Comparison of ENCODE assay signal across 19 cellular contexts in the genomic region with DNA sequence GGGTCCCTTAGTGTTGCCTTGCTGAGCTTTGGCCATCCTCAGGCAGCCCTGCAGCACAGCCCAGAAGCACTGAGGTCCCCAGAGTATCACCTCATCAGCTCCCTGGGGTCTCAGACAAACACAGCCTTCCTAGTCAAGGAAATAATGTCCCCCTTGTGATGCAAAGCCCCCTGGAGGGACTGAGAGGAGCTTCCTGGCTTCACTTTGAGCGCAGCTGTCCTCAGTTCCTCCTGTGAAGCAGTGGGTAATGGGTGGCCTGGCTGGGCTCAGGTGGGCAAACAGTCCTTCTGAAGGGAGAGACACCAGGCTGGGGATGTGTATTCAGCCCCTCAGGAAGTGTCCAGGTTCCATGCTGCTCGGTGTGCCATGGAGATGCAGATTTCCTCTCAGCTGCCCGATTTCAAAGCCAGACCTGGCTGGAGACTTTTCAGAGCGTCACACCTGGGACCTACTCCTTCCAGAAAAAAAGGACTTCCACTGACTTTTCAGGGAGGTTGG.
DNase-seq lines count a peak whose midpoint lies in the region; ATAC-seq and TF ChIP-seq lines count a peak whose summit lies in the region.
"Had no signal": no experiment of that assay in that cellular context is flagged by ENCODE, and none has a peak within 500 bp of the region (broad histone marks: within the 10 kb centered on the region; RNA-seq: fewer than 3 reads in every experiment).

No MANE protein-coding gene starts in this region.

- no peak overlapping the region for H3K4me3 Mint-ChIP-seq in endothelial cell (ENCODE audit: unreplicated experiment)
- H3K4me3 Mint-ChIP-seq: CD4-positive, CD25-positive, alpha-beta regulatory T cell; T-cell had no signal

- peak overlapping the region in 2 of 11 experiments; percentile 12 to 18; a peak in 1 of 22 replicates for H3K9ac ChIP-seq in BLaER1 treated with 17β-estradiol and CSF1 and Interleukin-3, amounts not matched to agents 10 nM and 100 nM
- no peak overlapping the region for H3K9ac ChIP-seq in NT2/D1 (ENCODE audit: insufficient read length, low read depth)
- H3K9ac ChIP-seq: SK-N-SH had no signal

- no peaks in the 10 kb centered on the region for H3K27me3 Mint-ChIP-seq in endothelial cell (ENCODE audit: unreplicated experiment)
- H3K27me3 Mint-ChIP-seq: CD4-positive, CD25-positive, alpha-beta regulatory T cell had no signal

- H3K27me3 ChIP-seq in BLaER1 treated with 17β-estradiol and CSF1 and Interleukin-3, amounts not matched to agents 10 nM and 100 nM, result no peaks in the 10 kb centered on the region
- H3K27me3 ChIP-seq in NT2/D1 (ENCODE audit: insufficient read depth, insufficient read length), result no peaks in the 10 kb centered on the region
- no peaks in the 10 kb centered on the region for H3K27me3 ChIP-seq in iPS DF 6.9 (ENCODE audit: control insufficient read depth, insufficient read depth, low read length)

- H3K4me1 Mint-ChIP-seq in endothelial cell (ENCODE audit: unreplicated experiment), result no peaks in the 10 kb centered on the region
- H3K4me1 Mint-ChIP-seq: CD4-positive, CD25-positive, alpha-beta regulatory T cell; T-cell had no signal

- H3K4me2 ChIP-seq in BLaER1 treated with 17β-estradiol and CSF1 and Interleukin-3, amounts not matched to agents 10 nM and 100 nM, result peak overlapping the region in 9 of 11 experiments; percentile 16 to 89 (median 71); a peak in 17 of 22 replicates
- H3K4me2 ChIP-seq: SK-N-SH had no signal

- no peak for ATAC-seq in HG02981 (IDR thresholded peaks at IDR 0.05; ENCODE audit: unreplicated experiment)
- ATAC-seq: Panc1, Right ventricle myocardium inferior, T-cell had no signal

- 0 out of 22 replicates have a peak, but pooled peaks cover 0 to 5% (median 0%) of the 10 kb centered on the region in 11 experiments for H4K20me1 ChIP-seq in BLaER1 treated with 17β-estradiol and CSF1 and Interleukin-3, amounts not matched to agents 10 nM and 100 nM

- TF ChIP-seq CTCF in HEK293 (tag by site-specific recombination; IDR thresholded peaks at IDR 0.05) (no peak), endothelial cell (IDR thresholded peaks at IDR 0.05; ENCODE audit: unreplicated experiment) (no peak)

- H3K27ac Mint-ChIP-seq in endothelial cell (ENCODE audit: unreplicated experiment), result no peak overlapping the region
- H3K27ac Mint-ChIP-seq: CD4-positive, CD25-positive, alpha-beta regulatory T cell; T-cell had no signal

- no CpG with 5 or more reads among the region's 4 CpGs for WGBS in iPS DF 6.9 (ENCODE audit: insufficient coverage, insufficient read length)

- CTCF ChIA-PET in HEK293 (lab: Yijun Ruan, JAX), result no interaction called here

- no peaks in the 10 kb centered on the region for H3K9me3 Mint-ChIP-seq in endothelial cell (ENCODE audit: unreplicated experiment)

- peaks cover 7 to 27% (median 14%) of the 10 kb centered on the region in 11 experiments; a peak in 21 of 22 replicates for H3K9me3 ChIP-seq in BLaER1 treated with 17β-estradiol and CSF1 and Interleukin-3, amounts not matched to agents 10 nM and 100 nM (replicated peaks in 1 of 11)
- H3K9me3 ChIP-seq in HEK293 (ENCODE audit: control insufficient read depth, insufficient read depth, low read depth, low read length) (no peaks in the 10 kb centered on the region), NT2/D1 (ENCODE audit: insufficient read depth, low read length) (peaks cover 6% of the 10 kb centered on the region; the same call in 1 of the 2 replicates), iPS DF 6.9 (ENCODE audit: control insufficient read depth, insufficient read depth, low read length) (peaks cover 1% of the 10 kb centered on the region; the same call in 1 of the 2 replicates)
- H3K9me3 ChIP-seq: Caco-2, SK-N-SH had no signal

- H3K36me3 ChIP-seq in BLaER1 treated with 17β-estradiol and CSF1 and Interleukin-3, amounts not matched to agents 10 nM and 100 nM, result peaks cover 11 to 31% (median 25%) of the 10 kb centered on the region in 11 experiments; a peak in 21 of 22 replicates
- no peaks in the 10 kb centered on the region for H3K36me3 ChIP-seq in HEK293 (ENCODE audit: control insufficient read depth in 2 of 2, insufficient read depth in 1 of 2, low read length in 2 of 2)
- H3K36me3 ChIP-seq in NT2/D1 (ENCODE audit: insufficient read depth, insufficient read length, low read length), result no peaks in the 10 kb centered on the region
- no peaks in the 10 kb centered on the region for H3K36me3 ChIP-seq in iPS DF 6.9 (ENCODE audit: control insufficient read depth, insufficient read depth, low read length)

- peaks cover 0 to 38% (median 23%) of the 10 kb centered on the region in 10 experiments; a peak in 15 of 20 replicates for H3K4me1 ChIP-seq in BLaER1 treated with 17β-estradiol and CSF1 and Interleukin-3, amounts not matched to agents 10 nM and 100 nM
- H3K4me1 ChIP-seq in HEK293 (ENCODE audit: control insufficient read depth, insufficient read depth, low read length) (no peaks in the 10 kb centered on the region), NT2/D1 (ENCODE audit: insufficient read depth, insufficient read length) (peaks cover 3% of the 10 kb centered on the region), iPS DF 6.9 (ENCODE audit: control insufficient read depth, insufficient read depth, low read length) (peaks cover 3% of the 10 kb centered on the region; the same call in 1 of the 2 replicates)
- H3K4me1 ChIP-seq: Caco-2 had no signal

- H3K36me3 Mint-ChIP-seq in endothelial cell (ENCODE audit: low read depth, unreplicated experiment), result peaks cover 10% of the 10 kb centered on the region
- H3K36me3 Mint-ChIP-seq: CD4-positive, CD25-positive, alpha-beta regulatory T cell; T-cell had no signal

- DNase-seq in NT2/D1 (ENCODE audit: low read depth, low spot score), result peak; percentile 5
- peak; percentile 83 for DNase-seq in iPS DF 6.9 (ENCODE audit: low read depth, low spot score)
- no peak for DNase-seq in MV-4-11 (lab: John Stamatoyannopoulos, UW)
- no peak for DNase-seq in endothelial cell (ENCODE audit: low spot score)
- DNase-seq in UCSD-AML1 (lab: John Stamatoyannopoulos, UW; ENCODE audit: unreplicated experiment), result no peak
- DNase-seq: Caco-2; CD4-positive, CD25-positive, alpha-beta regulatory T cell; DMS153; NCI-H1092 treated with DMSO at 0.1 percent for 48 hours; NCI-H2029; NCI-H2171; NCI-H774; SK-N-SH; T-cell had no signal

- POLR2A ChIA-PET in HEK293 (lab: Yijun Ruan, JAX), result no interaction called here

- peak overlapping the region in 4 of 11 experiments; percentile 19 to 29 (median 24); a peak in 4 of 22 replicates for H3K27ac ChIP-seq in BLaER1 treated with 17β-estradiol and CSF1 and Interleukin-3, amounts not matched to agents 10 nM and 100 nM
- no peak overlapping the region for H3K27ac ChIP-seq in HEK293 (ENCODE audit: extremely low read depth, low read depth, low read length)
- H3K27ac ChIP-seq in iPS DF 6.9 (ENCODE audit: low read length), result no peak overlapping the region

- peak overlapping the region in 1 of 10 experiments; percentile 26; a peak in 1 of 20 replicates for H3K4me3 ChIP-seq in BLaER1 treated with 17β-estradiol and CSF1 and Interleukin-3, amounts not matched to agents 10 nM and 100 nM
- H3K4me3 ChIP-seq in HEK293 (ENCODE audit: low read depth, low read length), result no peak overlapping the region
- no peak overlapping the region for H3K4me3 ChIP-seq in NT2/D1 (ENCODE audit: insufficient read length, low read depth)
- no peak overlapping the region for H3K4me3 ChIP-seq in iPS DF 6.9 (ENCODE audit: low read length)

TF ChIP-seq in HEK293, 187 proteins besides CTCF, POLR2A, EP300 and RAD21:
- TF ChIP-seq ZIC2 (tag by site-specific recombination; IDR thresholded peaks at IDR 0.05) (peak; percentile 36; the same call in 1 of the 2 replicates), ZNF585B (tag by site-specific recombination; IDR thresholded peaks at IDR 0.05) (no peak), ZNF426 (tag by site-specific recombination; IDR thresholded peaks at IDR 0.05) (no peak), ZBTB20 (tag by site-specific recombination; IDR thresholded peaks at IDR 0.05) (no peak), ZNF214 (tag by site-specific recombination; IDR thresholded peaks at IDR 0.05; ENCODE audit: borderline replicate concordance) (no peak), GLI2 (tag by site-specific recombination; IDR thresholded peaks at IDR 0.05; ENCODE audit: borderline replicate concordance, low read depth) (no peak)
- TF ChIP-seq, protein P1, sequence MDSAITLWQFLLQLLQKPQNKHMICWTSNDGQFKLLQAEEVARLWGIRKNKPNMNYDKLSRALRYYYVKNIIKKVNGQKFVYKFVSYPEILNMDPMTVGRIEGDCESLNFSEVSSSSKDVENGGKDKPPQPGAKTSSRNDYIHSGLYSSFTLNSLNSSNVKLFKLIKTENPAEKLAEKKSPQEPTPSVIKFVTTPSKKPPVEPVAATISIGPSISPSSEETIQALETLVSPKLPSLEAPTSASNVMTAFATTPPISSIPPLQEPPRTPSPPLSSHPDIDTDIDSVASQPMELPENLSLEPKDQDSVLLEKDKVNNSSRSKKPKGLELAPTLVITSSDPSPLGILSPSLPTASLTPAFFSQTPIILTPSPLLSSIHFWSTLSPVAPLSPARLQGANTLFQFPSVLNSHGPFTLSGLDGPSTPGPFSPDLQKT (IDR thresholded peaks at IDR 0.05; ENCODE audit: borderline replicate concordance, low read depth, low read length), result no peak

Comparison
In these comparisons a context has a peak if more than half of its experiments do, and no peak if none do; other contexts are left out.
1. DNase-seq: peak in NT2/D1 (single experiment) and iPS DF 6.9 (single experiment); none in MV-4-11 (single experiment), endothelial cell (single experiment) and UCSD-AML1 (single experiment).